ENCODE assay signal across 34 cellular contexts in the genomic region with DNA sequence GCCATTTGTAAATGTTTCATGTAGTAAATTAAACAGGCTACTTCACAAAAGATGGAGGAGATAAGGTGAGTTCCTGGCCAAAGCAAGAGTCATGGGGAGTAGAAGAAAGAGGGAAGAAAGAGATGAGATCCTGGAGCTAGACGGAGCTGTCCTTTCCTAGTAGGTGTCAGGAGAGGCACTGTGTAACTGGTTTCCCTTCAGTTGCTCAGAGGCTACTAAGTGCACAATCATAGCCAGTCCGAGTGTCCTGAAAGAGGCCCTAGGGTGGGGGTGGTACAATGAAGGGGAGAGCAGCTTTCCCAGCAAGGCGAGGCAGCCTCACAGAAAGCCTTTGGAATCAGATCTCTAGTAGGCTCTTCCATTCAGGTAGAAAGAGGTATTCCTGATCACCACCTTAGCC.
"Had no signal": no experiment of that assay in that cellular context is flagged by ENCODE, and none has a peak within 500 bp of the region (broad histone marks: within the 10 kb centered on the region; RNA-seq: fewer than 3 reads in every experiment).

No MANE protein-coding gene starts in this region.

- H3K27me3 ChIP-seq: cardiac muscle cell, Peyer's patch had no signal

- H3K27ac ChIP-seq: cardiac muscle cell, Peyer's patch, RWPE1, SK-N-MC, WERI-Rb-1 had no signal

- H3K4me1 ChIP-seq: Peyer's patch had no signal

- H3K4me3 Mint-ChIP-seq: activated CD8-positive, alpha-beta T cell treated with anti-CD3 and anti-CD28 coated beads for 36 hours; activated naive CD8-positive, alpha-beta T cell treated with anti-CD3 and anti-CD28 coated beads for 36 hours; activated T-cell treated with anti-CD3 and anti-CD28 coated beads, Interleukin-2, amount 50 U/mL, for 72 hours; activated T-helper 17 cell treated with anti-CD3 and anti-CD28 coated beads, Interleukin-2, amount 50 U/mL, for 72 hours; central memory CD8-positive, alpha-beta T cell had no signal

- H3K9me3 Mint-ChIP-seq: activated CD8-positive, alpha-beta T cell treated with anti-CD3 and anti-CD28 coated beads for 36 hours; activated naive CD8-positive, alpha-beta T cell treated with anti-CD3 and anti-CD28 coated beads for 36 hours; activated T-cell treated with anti-CD3 and anti-CD28 coated beads, Interleukin-2, amount 50 U/mL, for 72 hours; activated T-helper 17 cell treated with anti-CD3 and anti-CD28 coated beads, Interleukin-2, amount 50 U/mL, for 72 hours; central memory CD8-positive, alpha-beta T cell had no signal

- ATAC-seq: activated CD8-positive, alpha-beta T cell treated with anti-CD3 and anti-CD28 coated beads for 36 hours; activated T-cell treated with anti-CD3 and anti-CD28 coated beads, Interleukin-2, amount 50 U/mL, for 72 hours; activated T-helper 17 cell treated with anti-CD3 and anti-CD28 coated beads, Interleukin-2, amount 50 U/mL, for 72 hours; PC-3 had no signal

- H3K36me3 ChIP-seq: cardiac muscle cell, Peyer's patch, WERI-Rb-1 had no signal

- H3K9me3 ChIP-seq: Peyer's patch had no signal

- H3K4me3 ChIP-seq: cardiac muscle cell, Peyer's patch, SK-N-MC had no signal

- H3K36me3 Mint-ChIP-seq: activated naive CD8-positive, alpha-beta T cell treated with anti-CD3 and anti-CD28 coated beads for 36 hours had no signal

- H3K27ac Mint-ChIP-seq: activated CD8-positive, alpha-beta T cell treated with anti-CD3 and anti-CD28 coated beads for 36 hours; activated naive CD8-positive, alpha-beta T cell treated with anti-CD3 and anti-CD28 coated beads for 36 hours; activated T-cell treated with anti-CD3 and anti-CD28 coated beads, Interleukin-2, amount 50 U/mL, for 72 hours; activated T-helper 17 cell treated with anti-CD3 and anti-CD28 coated beads, Interleukin-2, amount 50 U/mL, for 72 hours had no signal

- DNase-seq: activated CD4-positive, alpha-beta T cell treated with anti-CD3 and anti-CD28 coated beads for 1 hour; activated CD4-positive, alpha-beta T cell treated with anti-CD3 and anti-CD28 coated beads for 48 hours; activated CD4-positive, alpha-beta T cell treated with anti-CD3 and anti-CD28 coated beads, Interleukin-2, amount 50 U/mL, for 4 hours; activated CD4-positive, CD25-positive, alpha-beta regulatory T cell; activated CD8-positive, alpha-beta T cell treated with anti-CD3 and anti-CD28 coated beads for 36 hours; activated effector memory CD4-positive, alpha-beta T cell treated with anti-CD3 and anti-CD28 coated beads, Interleukin-2, amount 50 U/mL, for 16 hours; activated naive CD4-positive, alpha-beta T cell; activated naive CD4-positive, alpha-beta T cell treated with anti-CD3 and anti-CD28 coated beads, Interleukin-2, amount 50 U/mL, for 16 hours; activated naive CD8-positive, alpha-beta T cell treated with anti-CD3 and anti-CD28 coated beads for 36 hours; activated T-cell treated with anti-CD3 and anti-CD28 coated beads, Interleukin-2, amount 50 U/mL, for 1 hour; activated T-cell treated with anti-CD3 and anti-CD28 coated beads, Interleukin-2, amount 50 U/mL, for 72 hours; amniotic stem cell; aorta; NCI-H1105; NCI-H1417 treated with DMSO at 0.1 percent for 48 hours; NCI-H187 treated with DMSO at 0.1 percent for 48 hours; NCI-H2081; NCI-H2171 treated with DMSO at 0.1 percent for 48 hours; NCI-H2227 treated with DMSO at 0.1 percent for 48 hours; NCI-H446 treated with DMSO at 0.1 percent for 48 hours; NCI-H524; NCI-H69; NCI-H82; NK-92 treated with Interleukin-12 subunit alpha and Interleukin-12 subunit beta, amount 100 ng/mL, for 24 hours; PC-3; Peyer's patch; Right ventricle myocardium superior; T1000; WERI-Rb-1 had no signal

- H3K4me1 Mint-ChIP-seq: activated naive CD8-positive, alpha-beta T cell treated with anti-CD3 and anti-CD28 coated beads for 36 hours; activated T-helper 17 cell treated with anti-CD3 and anti-CD28 coated beads, Interleukin-2, amount 50 U/mL, for 72 hours; central memory CD8-positive, alpha-beta T cell had no signal
